In genomic region chr18:59429608-59430007, GRCh38 we compare ENCODE assay signal across 32 cellular contexts.
"Had no signal": no experiment of that assay in that cellular context is flagged by ENCODE, and none has a peak within 500 bp of the region (broad histone marks: within the 10 kb centered on the region; RNA-seq: fewer than 3 reads in every experiment).

No MANE protein-coding gene starts in this region.

- H3K4me3 ChIP-seq: ascending aorta, breast epithelium, cardiac muscle cell, colonic mucosa, esophagus squamous epithelium, gastrocnemius medialis had no signal

- H3K27me3 ChIP-seq: ascending aorta, breast epithelium, cardiac muscle cell, colonic mucosa, esophagus squamous epithelium, gastrocnemius medialis had no signal

- H3K4me1 ChIP-seq: ascending aorta, breast epithelium, colonic mucosa, esophagus squamous epithelium, foreskin keratinocyte, gastrocnemius medialis had no signal

- H3K36me3 ChIP-seq: ascending aorta, breast epithelium, cardiac muscle cell, colonic mucosa, esophagus squamous epithelium, gastrocnemius medialis had no signal

- ATAC-seq: activated naive CD4-positive, alpha-beta T cell treated with anti-CD3 and anti-CD28 coated beads, Interleukin-2, amount 50 U/mL, for 72 hours; activated T-cell treated with anti-CD3 and anti-CD28 coated beads, Interleukin-2, amount 50 U/mL, for 72 hours; foreskin keratinocyte; gastrocnemius medialis; T-helper 17 cell had no signal

- DNase-seq: activated CD4-positive, alpha-beta memory T cell treated with anti-CD3 and anti-CD28 coated beads, Interleukin-2, amount 10 ng/mL, durations not matched to agents 7 days and 5 days; activated CD4-positive, alpha-beta T cell treated with anti-CD3 and anti-CD28 coated beads for 1 hour; activated CD4-positive, alpha-beta T cell treated with anti-CD3 and anti-CD28 coated beads for 4 hours; activated CD4-positive, alpha-beta T cell treated with anti-CD3 and anti-CD28 coated beads, Interleukin-2, amount 10 ng/mL, durations not matched to agents 7 days and 5 days; activated CD4-positive, alpha-beta T cell treated with anti-CD3 and anti-CD28 coated beads, Interleukin-2, amount 50 U/mL, for 4 hours; activated CD4-positive, CD25-positive, alpha-beta regulatory T cell; activated CD8-positive, alpha-beta memory T cell treated with anti-CD3 and anti-CD28 coated beads, Interleukin-2, amount 50 U/mL, for 48 hours; activated gamma-delta T cell; activated naive CD4-positive, alpha-beta T cell; activated naive CD4-positive, alpha-beta T cell treated with anti-CD3 and anti-CD28 coated beads, Interleukin-2, amount 10 ng/mL, durations not matched to agents 7 days and 5 days; activated naive CD8-positive, alpha-beta T cell treated with anti-CD3 and anti-CD28 coated beads, Interleukin-2, amount 10 ng/mL, durations not matched to agents 7 days and 5 days; activated T-cell treated with anti-CD3 and anti-CD28 coated beads for 4 hours; activated T-cell treated with anti-CD3 and anti-CD28 coated beads, Interleukin-2, amount 50 U/mL, for 24 hours; activated T-cell treated with anti-CD3 and anti-CD28 coated beads, Interleukin-2, amount 50 U/mL, for 72 hours; central memory CD4-positive, alpha-beta T cell; cerebellar nuclear complex; colonic mucosa; effector CD8-positive, alpha-beta T cell; esophagus squamous epithelium; foreskin keratinocyte; gastrocnemius medialis; glutamatergic neuron; T-helper 1 cell; T-helper 17 cell; T1000 had no signal

- FAIRE-seq: endometrium, endothelial cell of umbilical vein had no signal

- H3K27ac ChIP-seq: ascending aorta, breast epithelium, cardiac muscle cell, colonic mucosa, epithelial cell of prostate, esophagus squamous epithelium, foreskin keratinocyte, gastrocnemius medialis had no signal

- H3K9me3 ChIP-seq: ascending aorta, breast epithelium, colonic mucosa, esophagus squamous epithelium, gastrocnemius medialis had no signal
